In the genomic region with DNA sequence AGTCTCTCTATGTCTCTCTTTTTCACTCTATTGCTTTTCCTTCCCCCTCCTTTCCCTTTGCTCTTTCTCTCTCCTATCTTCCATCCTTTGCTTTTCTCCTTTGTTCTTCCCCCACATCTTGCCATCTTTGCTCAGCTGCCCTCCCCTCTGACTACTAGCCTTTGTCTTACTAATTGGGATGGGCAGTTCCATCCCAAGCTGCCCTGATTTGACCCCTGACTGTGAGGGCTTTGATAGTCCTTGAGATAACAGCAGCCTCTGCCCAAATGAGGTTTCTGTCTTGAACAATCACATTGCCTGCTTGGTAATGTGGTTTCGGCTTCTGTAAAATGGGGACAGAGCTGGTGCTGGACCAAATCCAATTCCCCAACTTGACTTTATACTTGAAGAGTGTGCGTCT, we compare ENCODE assay signal across 25 cellular contexts.
"Had no signal": no experiment of that assay in that cellular context is flagged by ENCODE, and none has a peak within 500 bp of the region (broad histone marks: within the 10 kb centered on the region; RNA-seq: fewer than 3 reads in every experiment).

No MANE protein-coding gene starts in this region.

- DNase-seq: activated CD4-positive, alpha-beta memory T cell treated with anti-CD3 and anti-CD28 coated beads, Interleukin-2, amount 10 ng/mL, durations not matched to agents 7 days and 5 days; activated CD4-positive, alpha-beta T cell treated with anti-CD3 and anti-CD28 coated beads for 1 hour; activated CD4-positive, alpha-beta T cell treated with anti-CD3 and anti-CD28 coated beads, Interleukin-2, amount 10 ng/mL, durations not matched to agents 7 days and 5 days; activated CD8-positive, alpha-beta memory T cell treated with anti-CD3 and anti-CD28 coated beads, Interleukin-2, amount 50 U/mL, for 48 hours; activated gamma-delta T cell; activated naive CD4-positive, alpha-beta T cell treated with anti-CD3 and anti-CD28 coated beads, Interleukin-2, amount 10 ng/mL, durations not matched to agents 7 days and 5 days; activated naive CD8-positive, alpha-beta T cell treated with anti-CD3 and anti-CD28 coated beads, Interleukin-2, amount 10 ng/mL, durations not matched to agents 7 days and 5 days; activated T-cell treated with anti-CD3 and anti-CD28 coated beads, Interleukin-2, amount 50 U/mL, for 24 hours; cerebellar nuclear complex; colonic mucosa; effector memory CD4-positive, alpha-beta T cell; hippocampal formation; left lung; lower lobe of right lung; right lobe of liver; stimulated activated CD4-positive, alpha-beta T cell treated with anti-CD3 and anti-CD28 coated beads, Interleukin-12 subunit alpha, Interleukin-12 subunit beta, amount 100 ng/mL, for 4 hours; stimulated activated CD4-positive, alpha-beta T cell treated with anti-CD3 and anti-CD28 coated beads, Interleukin-4, amount 100 ng/mL, for 24 hours; stomach; thyroid gland; upper lobe of left lung had no signal

- H3K9me3 Mint-ChIP-seq: activated CD4-positive, alpha-beta T cell treated with anti-CD3 and anti-CD28 coated beads, Interleukin-2, amount 10 ng/mL, durations not matched to agents 7 days and 5 days; activated naive CD4-positive, alpha-beta T cell treated with anti-CD3 and anti-CD28 coated beads, Interleukin-2, amount 10 ng/mL, durations not matched to agents 7 days and 5 days; activated naive CD8-positive, alpha-beta T cell treated with anti-CD3 and anti-CD28 coated beads, Interleukin-2, amount 10 ng/mL, durations not matched to agents 7 days and 5 days; activated T-cell treated with anti-CD3 and anti-CD28 coated beads, Interleukin-2, amount 50 U/mL, for 24 hours had no signal

- H3K4me3 Mint-ChIP-seq: activated CD4-positive, alpha-beta memory T cell treated with anti-CD3 and anti-CD28 coated beads, Interleukin-2, amount 10 ng/mL, durations not matched to agents 7 days and 5 days; activated CD4-positive, alpha-beta T cell treated with anti-CD3 and anti-CD28 coated beads, Interleukin-2, amount 10 ng/mL, durations not matched to agents 7 days and 5 days; activated naive CD4-positive, alpha-beta T cell treated with anti-CD3 and anti-CD28 coated beads, Interleukin-2, amount 10 ng/mL, durations not matched to agents 7 days and 5 days; activated naive CD8-positive, alpha-beta T cell treated with anti-CD3 and anti-CD28 coated beads, Interleukin-2, amount 10 ng/mL, durations not matched to agents 7 days and 5 days; activated T-cell treated with anti-CD3 and anti-CD28 coated beads, Interleukin-2, amount 50 U/mL, for 24 hours; brain; nephron; stimulated activated memory B cell treated with anti-CD40 and anti-IgM and Interleukin-4, amounts not matched to agents 10 μg/mL and 1 μg/mL and 100 μg/mL, for 72 hours had no signal

- H3K36me3 Mint-ChIP-seq: activated naive CD4-positive, alpha-beta T cell treated with anti-CD3 and anti-CD28 coated beads, Interleukin-2, amount 10 ng/mL, durations not matched to agents 7 days and 5 days; activated naive CD8-positive, alpha-beta T cell treated with anti-CD3 and anti-CD28 coated beads, Interleukin-2, amount 10 ng/mL, durations not matched to agents 7 days and 5 days had no signal

- ATAC-seq: left lung, lower lobe of right lung, mucosa of descending colon had no signal

- H3K4me1 Mint-ChIP-seq: activated CD4-positive, alpha-beta memory T cell treated with anti-CD3 and anti-CD28 coated beads, Interleukin-2, amount 10 ng/mL, durations not matched to agents 7 days and 5 days; activated CD4-positive, alpha-beta T cell treated with anti-CD3 and anti-CD28 coated beads, Interleukin-2, amount 10 ng/mL, durations not matched to agents 7 days and 5 days; activated naive CD4-positive, alpha-beta T cell treated with anti-CD3 and anti-CD28 coated beads, Interleukin-2, amount 10 ng/mL, durations not matched to agents 7 days and 5 days; activated naive CD8-positive, alpha-beta T cell treated with anti-CD3 and anti-CD28 coated beads, Interleukin-2, amount 10 ng/mL, durations not matched to agents 7 days and 5 days had no signal

- H3K27me3 Mint-ChIP-seq: activated CD4-positive, alpha-beta memory T cell treated with anti-CD3 and anti-CD28 coated beads, Interleukin-2, amount 10 ng/mL, durations not matched to agents 7 days and 5 days; progenitor cell of endocrine pancreas; stimulated activated memory B cell treated with anti-CD40 and anti-IgM and Interleukin-4, amounts not matched to agents 10 μg/mL and 1 μg/mL and 100 μg/mL, for 72 hours had no signal

- H3K27ac Mint-ChIP-seq: activated CD4-positive, alpha-beta memory T cell treated with anti-CD3 and anti-CD28 coated beads, Interleukin-2, amount 10 ng/mL, durations not matched to agents 7 days and 5 days; activated CD4-positive, alpha-beta T cell treated with anti-CD3 and anti-CD28 coated beads, Interleukin-2, amount 10 ng/mL, durations not matched to agents 7 days and 5 days; activated naive CD4-positive, alpha-beta T cell treated with anti-CD3 and anti-CD28 coated beads, Interleukin-2, amount 10 ng/mL, durations not matched to agents 7 days and 5 days; activated naive CD8-positive, alpha-beta T cell treated with anti-CD3 and anti-CD28 coated beads, Interleukin-2, amount 10 ng/mL, durations not matched to agents 7 days and 5 days; activated T-cell treated with anti-CD3 and anti-CD28 coated beads, Interleukin-2, amount 50 U/mL, for 24 hours; brain; nephron; progenitor cell of endocrine pancreas; stimulated activated memory B cell treated with anti-CD40 and anti-IgM and Interleukin-4, amounts not matched to agents 10 μg/mL and 1 μg/mL and 100 μg/mL, for 72 hours had no signal
